ENCODE assay signal across 1 cellular context in genomic region chrX:106718709-106719108, GRCh38.
TF ChIP-seq lines count a peak whose summit lies in the region.

No MANE protein-coding gene starts in this region.

TF ChIP-seq in HepG2, 621 proteins besides CTCF, POLR2A, EP300 and RAD21 (continued from another document and continues in another):
- TF ChIP-seq ZNF136 (CRISPR knock-in tag; IDR thresholded peaks at IDR 0.05; ENCODE audit: low read depth) = no peak
- no peak for TF ChIP-seq GZF1 (CRISPR knock-in tag; IDR thresholded peaks at IDR 0.05)
- TF ChIP-seq HNF4A (CRISPR knock-in tag; IDR thresholded peaks at IDR 0.05) = peak; percentile 73
- TF ChIP-seq JUND (CRISPR knock-in tag; IDR thresholded peaks at IDR 0.05) = no peak
- no peak for TF ChIP-seq LBX2 (CRISPR knock-in tag; IDR thresholded peaks at IDR 0.05; ENCODE audit: borderline replicate concordance)
- TF ChIP-seq ZNF20 (CRISPR knock-in tag; IDR thresholded peaks at IDR 0.05) = no peak
- TF ChIP-seq HNF1A (IDR thresholded peaks at IDR 0.05; ENCODE audit: low read depth) = peak; percentile 63
- TF ChIP-seq HNF1A (CRISPR knock-in tag; IDR thresholded peaks at IDR 0.05; ENCODE audit: borderline replicate concordance) = no peak
- no peak for TF ChIP-seq GLMP (CRISPR knock-in tag; IDR thresholded peaks at IDR 0.05; ENCODE audit: borderline replicate concordance)
- no peak for TF ChIP-seq SCMH1 (CRISPR knock-in tag; IDR thresholded peaks at IDR 0.05; ENCODE audit: borderline replicate concordance)
- TF ChIP-seq PBX2 (CRISPR knock-in tag; IDR thresholded peaks at IDR 0.05) = no peak
- no peak for TF ChIP-seq CSRNP1 (CRISPR knock-in tag; IDR thresholded peaks at IDR 0.05)
- no peak for TF ChIP-seq ZNF879 (CRISPR knock-in tag; IDR thresholded peaks at IDR 0.05)
- TF ChIP-seq ZIK1 (CRISPR knock-in tag; IDR thresholded peaks at IDR 0.05; ENCODE audit: borderline replicate concordance, low read depth) = no peak
- no peak for TF ChIP-seq SIN3B (IDR thresholded peaks at IDR 0.05; ENCODE audit: low read length)
- TF ChIP-seq ZNF614 (CRISPR knock-in tag; IDR thresholded peaks at IDR 0.05; ENCODE audit: borderline replicate concordance) = no peak
- TF ChIP-seq ZNF775 (CRISPR knock-in tag; IDR thresholded peaks at IDR 0.05; ENCODE audit: borderline replicate concordance) = no peak
- no peak for TF ChIP-seq ZNF569 (CRISPR knock-in tag; IDR thresholded peaks at IDR 0.05; ENCODE audit: borderline replicate concordance)
- no peak for TF ChIP-seq ZFP90 (CRISPR knock-in tag; IDR thresholded peaks at IDR 0.05; ENCODE audit: borderline replicate concordance)
- TF ChIP-seq FOSL1 (CRISPR knock-in tag; IDR thresholded peaks at IDR 0.05; ENCODE audit: borderline replicate concordance) = no peak
- TF ChIP-seq NFYC (CRISPR knock-in tag; IDR thresholded peaks at IDR 0.05) = no peak
- TF ChIP-seq HOXA5 (CRISPR knock-in tag; IDR thresholded peaks at IDR 0.05) = no peak
- no peak for TF ChIP-seq ETV6 (CRISPR knock-in tag; conservative IDR thresholded peaks at IDR 0.05)
- TF ChIP-seq ZNF646 (CRISPR knock-in tag; IDR thresholded peaks at IDR 0.05) = no peak
- no peak for TF ChIP-seq ZBTB3 (CRISPR knock-in tag; IDR thresholded peaks at IDR 0.05; ENCODE audit: borderline replicate concordance, low read depth)
- no peak for TF ChIP-seq ZNF230 (CRISPR knock-in tag; IDR thresholded peaks at IDR 0.05)
- TF ChIP-seq NFE2L2 (IDR thresholded peaks at IDR 0.05; ENCODE audit: low read length) = no peak
- no peak for TF ChIP-seq SP2 (CRISPR knock-in tag; IDR thresholded peaks at IDR 0.05)
- no peak for TF ChIP-seq DDIT3 (CRISPR knock-in tag; IDR thresholded peaks at IDR 0.05)
- no peak for TF ChIP-seq NR0B2 (CRISPR knock-in tag; IDR thresholded peaks at IDR 0.05)
- peak; percentile 65 for TF ChIP-seq TCF7 (IDR thresholded peaks at IDR 0.05; ENCODE audit: low read depth)
- no peak for TF ChIP-seq FUBP1 (CRISPR knock-in tag; IDR thresholded peaks at IDR 0.05; ENCODE audit: borderline replicate concordance)
- TF ChIP-seq GFI1 (CRISPR knock-in tag; IDR thresholded peaks at IDR 0.05; ENCODE audit: borderline replicate concordance) = no peak
- TF ChIP-seq AKNA (CRISPR knock-in tag; IDR thresholded peaks at IDR 0.05; ENCODE audit: borderline replicate concordance) = no peak
- peak; percentile 14; the same call in 1 of the 2 replicates for TF ChIP-seq HOXA3 (CRISPR knock-in tag; IDR thresholded peaks at IDR 0.05)
